16 cellular contexts compared by ENCODE assay signal in genomic region chr4:113160548-113160947, GRCh38.
DNase-seq lines count a peak whose midpoint lies in the region; ATAC-seq and TF ChIP-seq lines count a peak whose summit lies in the region.
"Had no signal": no experiment of that assay in that cellular context is flagged by ENCODE, and none has a peak within 500 bp of the region (broad histone marks: within the 10 kb centered on the region; RNA-seq: fewer than 3 reads in every experiment).

No MANE protein-coding gene starts in this region.

- TF ChIP-seq POLR2A in suprapubic skin (IDR thresholded peaks at IDR 0.05): no peak

- H3K27ac ChIP-seq in ACC112 (ENCODE audit: low read depth, low read length) (peak overlapping the region; percentile 67), neural progenitor cell (peak overlapping the region; percentile 10), suprapubic skin (peak overlapping the region; percentile 54)
- H3K27ac ChIP-seq: C4-2B had no signal

- H3K9ac ChIP-seq in neural progenitor cell: no peak overlapping the region

- DNase-seq in WTC11 (ENCODE audit: low spot score) (no peak), neural progenitor cell (ENCODE audit: low spot score) (no peak), suprapubic skin (ENCODE audit: low spot score in 2 of 2) (no peak), NCI-H526 (lab: John Stamatoyannopoulos, UW) (no peak)
- no peak for DNase-seq in stimulated activated naive CD4-positive, alpha-beta T cell (lab: John Stamatoyannopoulos, UW)
- DNase-seq: BE2C; Caco-2; CD4-positive, alpha-beta memory T cell; DND-41; GDM1; H7 had no signal

- 0 out of 2 replicates have a peak overlapping the region, but pooled peaks have one; percentile 13 for H3K27ac Mint-ChIP-seq in WTC11
- H3K27ac Mint-ChIP-seq in neural progenitor cell: no peak overlapping the region
- H3K27ac Mint-ChIP-seq: CD4-positive, alpha-beta memory T cell; IgD-negative memory B cell had no signal

- TF ChIP-seq EP300 in suprapubic skin (IDR thresholded peaks at IDR 0.05): no peak

- no peaks in the 10 kb centered on the region for H3K9me3 Mint-ChIP-seq in WTC11
- no peaks in the 10 kb centered on the region for H3K9me3 Mint-ChIP-seq in neural progenitor cell
- H3K9me3 Mint-ChIP-seq: IgD-negative memory B cell had no signal

- peaks cover 23% of the 10 kb centered on the region for H4K20me1 ChIP-seq in neural progenitor cell (ENCODE audit: low read depth)

- H3K36me3 Mint-ChIP-seq in WTC11 (no peaks in the 10 kb centered on the region), neural progenitor cell (no peaks in the 10 kb centered on the region)
- H3K36me3 Mint-ChIP-seq: CD4-positive, alpha-beta memory T cell; IgD-negative memory B cell had no signal

- H3K27me3 Mint-ChIP-seq in WTC11 (ENCODE audit: low read depth) (no peaks in the 10 kb centered on the region), neural progenitor cell (ENCODE audit: insufficient read depth, low read depth) (no peaks in the 10 kb centered on the region)
- H3K27me3 Mint-ChIP-seq: IgD-negative memory B cell had no signal

- H3F3A ChIP-seq in neural progenitor cell (ENCODE audit: low read depth): peaks cover 4% of the 10 kb centered on the region

- H3K4me3 ChIP-seq in ACC112 (ENCODE audit: low read depth, low read length): no peak overlapping the region
- no peak overlapping the region for H3K4me3 ChIP-seq in neural progenitor cell
- no peak overlapping the region for H3K4me3 ChIP-seq in suprapubic skin

- CTCF ChIA-PET in WTC11 (lab: Charles Lee): no interaction called here

- H3K27me3 ChIP-seq in ACC112 (ENCODE audit: insufficient read depth, low read length): no peaks in the 10 kb centered on the region
- H3K27me3 ChIP-seq in neural progenitor cell: no peaks in the 10 kb centered on the region
- H3K27me3 ChIP-seq in suprapubic skin: no peaks in the 10 kb centered on the region
- H3K27me3 ChIP-seq: BE2C had no signal

- TF ChIP-seq CTCF in WTC11 (IDR thresholded peaks at IDR 0.05) (no peak), neural progenitor cell (IDR thresholded peaks at IDR 0.05) (no peak), suprapubic skin (IDR thresholded peaks at IDR 0.05) (no peak)

- H3K36me3 ChIP-seq in ACC112 (ENCODE audit: insufficient read depth, low read length) (no peaks in the 10 kb centered on the region), neural progenitor cell (peaks cover 7% of the 10 kb centered on the region), suprapubic skin (no peaks in the 10 kb centered on the region)
- H3K36me3 ChIP-seq: BE2C had no signal

- no peaks in the 10 kb centered on the region for H3K79me2 ChIP-seq in ACC112 (ENCODE audit: control insufficient read depth, insufficient read depth, low read length, unreplicated experiment)
- peaks cover 6% of the 10 kb centered on the region for H3K79me2 ChIP-seq in neural progenitor cell (ENCODE audit: low read depth)

- WGBS in suprapubic skin: 92% methylated on average over 3 of the region's 3 CpGs

- H3K4me1 Mint-ChIP-seq in WTC11: peaks cover 3% of the 10 kb centered on the region; the same call in 1 of the 2 replicates
- no peaks in the 10 kb centered on the region for H3K4me1 Mint-ChIP-seq in neural progenitor cell
- H3K4me1 Mint-ChIP-seq: CD4-positive, alpha-beta memory T cell; IgD-negative memory B cell had no signal

- H3K4me1 ChIP-seq in ACC112 (ENCODE audit: control insufficient read depth, insufficient read depth, low read length, unreplicated experiment) (peaks cover 31% of the 10 kb centered on the region), neural progenitor cell (no peaks in the 10 kb centered on the region), suprapubic skin (peaks cover 6% of the 10 kb centered on the region)
- H3K4me1 ChIP-seq: BE2C, Caco-2 had no signal

- H3K9me3 ChIP-seq in neural progenitor cell (ENCODE audit: low read depth) (no peaks in the 10 kb centered on the region), suprapubic skin (no peaks in the 10 kb centered on the region)
- H3K9me3 ChIP-seq: BE2C, Caco-2 had no signal

- POLR2A ChIA-PET in WTC11 (lab: Charles Lee): no interaction called here

- ATAC-seq in WTC11: no peak
- no peak for ATAC-seq in HG02938 (IDR thresholded peaks at IDR 0.05; ENCODE audit: unreplicated experiment)
- no peak for ATAC-seq in HG03108 (IDR thresholded peaks at IDR 0.05; ENCODE audit: unreplicated experiment)

- no peak overlapping the region for H3K4me2 ChIP-seq in neural progenitor cell

- H2AFZ ChIP-seq in ACC112 (ENCODE audit: low read length, unreplicated experiment): peak overlapping the region; percentile 10
- no peak overlapping the region for H2AFZ ChIP-seq in neural progenitor cell (replicated peaks)

- no peak overlapping the region for H3K4me3 Mint-ChIP-seq in WTC11
- no peak overlapping the region for H3K4me3 Mint-ChIP-seq in neural progenitor cell
- H3K4me3 Mint-ChIP-seq: CD4-positive, alpha-beta memory T cell; IgD-negative memory B cell had no signal

TF ChIP-seq in WTC11, 78 proteins besides CTCF, POLR2A, EP300 and RAD21 (continues in another document):
- TF ChIP-seq NR1H2 (CRISPR knock-in tag; IDR thresholded peaks at IDR 0.05) (no peak), ESRRA (CRISPR knock-in tag; IDR thresholded peaks at IDR 0.05; ENCODE audit: borderline replicate concordance) (no peak), SP1 (CRISPR knock-in tag; conservative IDR thresholded peaks at IDR 0.05) (no peak), ZNF317 (CRISPR knock-in tag; IDR thresholded peaks at IDR 0.05; ENCODE audit: borderline replicate concordance, low read depth) (no peak), OVOL2 (CRISPR knock-in tag; IDR thresholded peaks at IDR 0.05; ENCODE audit: borderline replicate concordance) (no peak), ZNF232 (CRISPR knock-in tag; IDR thresholded peaks at IDR 0.05) (no peak), ATF1 (CRISPR knock-in tag; IDR thresholded peaks at IDR 0.05) (no peak), NR3C1 (CRISPR knock-in tag; conservative IDR thresholded peaks at IDR 0.05; ENCODE audit: low read depth) (no peak), SMAD3 (CRISPR knock-in tag; IDR thresholded peaks at IDR 0.05; ENCODE audit: borderline replicate concordance) (no peak), NFATC4 (CRISPR knock-in tag; IDR thresholded peaks at IDR 0.05) (no peak), NFE2L1 (CRISPR knock-in tag; IDR thresholded peaks at IDR 0.05) (no peak)
- TF ChIP-seq, protein P1, sequence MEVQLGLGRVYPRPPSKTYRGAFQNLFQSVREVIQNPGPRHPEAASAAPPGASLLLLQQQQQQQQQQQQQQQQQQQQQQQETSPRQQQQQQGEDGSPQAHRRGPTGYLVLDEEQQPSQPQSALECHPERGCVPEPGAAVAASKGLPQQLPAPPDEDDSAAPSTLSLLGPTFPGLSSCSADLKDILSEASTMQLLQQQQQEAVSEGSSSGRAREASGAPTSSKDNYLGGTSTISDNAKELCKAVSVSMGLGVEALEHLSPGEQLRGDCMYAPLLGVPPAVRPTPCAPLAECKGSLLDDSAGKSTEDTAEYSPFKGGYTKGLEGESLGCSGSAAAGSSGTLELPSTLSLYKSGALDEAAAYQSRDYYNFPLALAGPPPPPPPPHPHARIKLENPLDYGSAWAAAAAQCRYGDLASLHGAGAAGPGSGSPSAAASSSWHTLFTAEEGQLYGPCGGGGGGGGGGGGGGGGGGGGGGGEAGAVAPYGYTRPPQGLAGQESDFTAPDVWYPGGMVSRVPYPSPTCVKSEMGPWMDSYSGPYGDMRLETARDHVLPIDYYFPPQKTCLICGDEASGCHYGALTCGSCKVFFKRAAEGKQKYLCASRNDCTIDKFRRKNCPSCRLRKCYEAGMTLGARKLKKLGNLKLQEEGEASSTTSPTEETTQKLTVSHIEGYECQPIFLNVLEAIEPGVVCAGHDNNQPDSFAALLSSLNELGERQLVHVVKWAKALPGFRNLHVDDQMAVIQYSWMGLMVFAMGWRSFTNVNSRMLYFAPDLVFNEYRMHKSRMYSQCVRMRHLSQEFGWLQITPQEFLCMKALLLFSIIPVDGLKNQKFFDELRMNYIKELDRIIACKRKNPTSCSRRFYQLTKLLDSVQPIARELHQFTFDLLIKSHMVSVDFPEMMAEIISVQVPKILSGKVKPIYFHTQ (CRISPR knock-in tag; IDR thresholded peaks at IDR 0.05): no peak
- TF ChIP-seq, protein P2, sequence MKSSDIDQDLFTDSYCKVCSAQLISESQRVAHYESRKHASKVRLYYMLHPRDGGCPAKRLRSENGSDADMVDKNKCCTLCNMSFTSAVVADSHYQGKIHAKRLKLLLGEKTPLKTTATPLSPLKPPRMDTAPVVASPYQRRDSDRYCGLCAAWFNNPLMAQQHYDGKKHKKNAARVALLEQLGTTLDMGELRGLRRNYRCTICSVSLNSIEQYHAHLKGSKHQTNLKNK (CRISPR knock-in tag; IDR thresholded peaks at IDR 0.05): no peak
- TF ChIP-seq, protein P3, sequence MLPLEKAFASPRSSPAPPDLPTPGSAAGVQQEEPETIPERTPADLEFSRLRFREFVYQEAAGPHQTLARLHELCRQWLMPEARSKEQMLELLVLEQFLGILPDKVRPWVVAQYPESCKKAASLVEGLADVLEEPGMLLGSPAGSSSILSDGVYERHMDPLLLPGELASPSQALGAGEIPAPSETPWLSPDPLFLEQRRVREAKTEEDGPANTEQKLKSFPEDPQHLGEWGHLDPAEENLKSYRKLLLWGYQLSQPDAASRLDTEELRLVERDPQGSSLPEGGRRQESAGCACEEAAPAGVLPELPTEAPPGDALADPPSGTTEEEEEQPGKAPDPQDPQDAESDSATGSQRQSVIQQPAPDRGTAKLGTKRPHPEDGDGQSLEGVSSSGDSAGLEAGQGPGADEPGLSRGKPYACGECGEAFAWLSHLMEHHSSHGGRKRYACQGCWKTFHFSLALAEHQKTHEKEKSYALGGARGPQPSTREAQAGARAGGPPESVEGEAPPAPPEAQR (CRISPR knock-in tag; IDR thresholded peaks at IDR 0.05): no peak
- TF ChIP-seq, protein P4, sequence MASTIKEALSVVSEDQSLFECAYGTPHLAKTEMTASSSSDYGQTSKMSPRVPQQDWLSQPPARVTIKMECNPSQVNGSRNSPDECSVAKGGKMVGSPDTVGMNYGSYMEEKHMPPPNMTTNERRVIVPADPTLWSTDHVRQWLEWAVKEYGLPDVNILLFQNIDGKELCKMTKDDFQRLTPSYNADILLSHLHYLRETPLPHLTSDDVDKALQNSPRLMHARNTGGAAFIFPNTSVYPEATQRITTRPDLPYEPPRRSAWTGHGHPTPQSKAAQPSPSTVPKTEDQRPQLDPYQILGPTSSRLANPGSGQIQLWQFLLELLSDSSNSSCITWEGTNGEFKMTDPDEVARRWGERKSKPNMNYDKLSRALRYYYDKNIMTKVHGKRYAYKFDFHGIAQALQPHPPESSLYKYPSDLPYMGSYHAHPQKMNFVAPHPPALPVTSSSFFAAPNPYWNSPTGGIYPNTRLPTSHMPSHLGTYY (CRISPR knock-in tag; IDR thresholded peaks at IDR 0.05): no peak

Comparison
In these comparisons a context has a peak if more than half of its experiments do, and no peak if none do; other contexts are left out.
1. H3K27ac ChIP-seq: peak in every context shown above with its lines; median percentile 67 in ACC112; 54 in suprapubic skin; 10 in neural progenitor cell.